1 cellular context compared by ENCODE assay signal in the genomic region with DNA sequence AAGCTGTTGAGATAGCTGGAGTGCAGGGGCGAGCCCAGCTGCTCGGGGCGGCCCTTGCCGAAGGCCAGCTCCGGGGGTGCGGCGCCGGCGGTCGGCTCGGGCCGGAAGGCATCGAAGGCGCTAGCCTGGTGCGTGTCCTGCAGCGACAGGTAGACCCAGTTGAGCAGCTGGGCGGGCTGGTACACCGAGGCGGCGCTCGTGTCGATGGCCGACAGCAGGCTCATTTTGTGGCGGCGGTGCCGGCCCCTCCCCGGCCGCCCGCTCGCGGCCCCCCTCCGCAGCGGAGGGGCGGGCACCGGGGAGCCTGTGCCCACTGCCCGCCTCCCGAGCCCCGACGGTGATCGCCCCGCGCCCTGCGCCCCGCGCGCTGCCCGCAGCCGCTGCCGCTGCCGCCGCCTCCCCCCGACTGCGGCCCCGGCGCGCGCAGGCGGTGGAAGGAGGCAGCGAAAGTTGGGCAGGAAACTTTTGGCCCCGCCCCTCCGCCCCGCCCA.
TF ChIP-seq lines count a peak whose summit lies in the region.

Gene ZCCHC24 (minus strand): TSS at position 408 of the 491 bp plus-strand sequence. CDS start 184 bp downstream, at position 224.

TF ChIP-seq in K562, 482 proteins besides CTCF, POLR2A, EP300 and RAD21 (continued from another document and continues in another):
- no peak for TF ChIP-seq ZNF655 (CRISPR knock-in tag; IDR thresholded peaks at IDR 0.05)
- TF ChIP-seq TSC22D4 (tag; IDR thresholded peaks at IDR 0.05), result no peak
- no peak for TF ChIP-seq MLLT1 (IDR thresholded peaks at IDR 0.05)
- no peak for TF ChIP-seq ZNF140 (CRISPR knock-in tag; IDR thresholded peaks at IDR 0.05)
- peak; percentile 89; the same call in 1 of the 2 replicates for TF ChIP-seq KDM2B (CRISPR knock-in tag; IDR thresholded peaks at IDR 0.05)
- peak; percentile 72 for TF ChIP-seq CXXC5 (CRISPR knock-in tag; IDR thresholded peaks at IDR 0.05)
- TF ChIP-seq SMARCB1 (IDR thresholded peaks at IDR 0.05; ENCODE audit: insufficient read length, low read depth), result no peak
- no peak for TF ChIP-seq ADNP (tag; IDR thresholded peaks at IDR 0.05)
- no peak for TF ChIP-seq MEF2D (tag; conservative IDR thresholded peaks at IDR 0.05; ENCODE audit: low read depth)
- no peak for TF ChIP-seq ZNF184 (CRISPR knock-in tag; IDR thresholded peaks at IDR 0.05)
- no peak for TF ChIP-seq PHF21A (IDR thresholded peaks at IDR 0.05; ENCODE audit: borderline replicate concordance, low read depth)
- peak; percentile 8 to 64; a peak in 2 of 4 replicates for TF ChIP-seq SIN3A (IDR thresholded peaks at IDR 0.05; ENCODE audit: borderline replicate concordance in 2 of 2, control insufficient read depth in 1 of 2, low read depth in 2 of 2, low read length in 2 of 2)
- no peak for TF ChIP-seq MEF2A (IDR thresholded peaks at IDR 0.05; ENCODE audit: control insufficient read depth, low read depth, low read length)
- TF ChIP-seq RBM22 (IDR thresholded peaks at IDR 0.05; ENCODE audit: low read depth, low read length, poor library complexity, severe bottlenecking), result no peak
- TF ChIP-seq ERF (CRISPR knock-in tag; IDR thresholded peaks at IDR 0.05), result 0 out of 2 replicates have a peak, but pooled peaks have one; percentile 82
- TF ChIP-seq, protein P1, sequence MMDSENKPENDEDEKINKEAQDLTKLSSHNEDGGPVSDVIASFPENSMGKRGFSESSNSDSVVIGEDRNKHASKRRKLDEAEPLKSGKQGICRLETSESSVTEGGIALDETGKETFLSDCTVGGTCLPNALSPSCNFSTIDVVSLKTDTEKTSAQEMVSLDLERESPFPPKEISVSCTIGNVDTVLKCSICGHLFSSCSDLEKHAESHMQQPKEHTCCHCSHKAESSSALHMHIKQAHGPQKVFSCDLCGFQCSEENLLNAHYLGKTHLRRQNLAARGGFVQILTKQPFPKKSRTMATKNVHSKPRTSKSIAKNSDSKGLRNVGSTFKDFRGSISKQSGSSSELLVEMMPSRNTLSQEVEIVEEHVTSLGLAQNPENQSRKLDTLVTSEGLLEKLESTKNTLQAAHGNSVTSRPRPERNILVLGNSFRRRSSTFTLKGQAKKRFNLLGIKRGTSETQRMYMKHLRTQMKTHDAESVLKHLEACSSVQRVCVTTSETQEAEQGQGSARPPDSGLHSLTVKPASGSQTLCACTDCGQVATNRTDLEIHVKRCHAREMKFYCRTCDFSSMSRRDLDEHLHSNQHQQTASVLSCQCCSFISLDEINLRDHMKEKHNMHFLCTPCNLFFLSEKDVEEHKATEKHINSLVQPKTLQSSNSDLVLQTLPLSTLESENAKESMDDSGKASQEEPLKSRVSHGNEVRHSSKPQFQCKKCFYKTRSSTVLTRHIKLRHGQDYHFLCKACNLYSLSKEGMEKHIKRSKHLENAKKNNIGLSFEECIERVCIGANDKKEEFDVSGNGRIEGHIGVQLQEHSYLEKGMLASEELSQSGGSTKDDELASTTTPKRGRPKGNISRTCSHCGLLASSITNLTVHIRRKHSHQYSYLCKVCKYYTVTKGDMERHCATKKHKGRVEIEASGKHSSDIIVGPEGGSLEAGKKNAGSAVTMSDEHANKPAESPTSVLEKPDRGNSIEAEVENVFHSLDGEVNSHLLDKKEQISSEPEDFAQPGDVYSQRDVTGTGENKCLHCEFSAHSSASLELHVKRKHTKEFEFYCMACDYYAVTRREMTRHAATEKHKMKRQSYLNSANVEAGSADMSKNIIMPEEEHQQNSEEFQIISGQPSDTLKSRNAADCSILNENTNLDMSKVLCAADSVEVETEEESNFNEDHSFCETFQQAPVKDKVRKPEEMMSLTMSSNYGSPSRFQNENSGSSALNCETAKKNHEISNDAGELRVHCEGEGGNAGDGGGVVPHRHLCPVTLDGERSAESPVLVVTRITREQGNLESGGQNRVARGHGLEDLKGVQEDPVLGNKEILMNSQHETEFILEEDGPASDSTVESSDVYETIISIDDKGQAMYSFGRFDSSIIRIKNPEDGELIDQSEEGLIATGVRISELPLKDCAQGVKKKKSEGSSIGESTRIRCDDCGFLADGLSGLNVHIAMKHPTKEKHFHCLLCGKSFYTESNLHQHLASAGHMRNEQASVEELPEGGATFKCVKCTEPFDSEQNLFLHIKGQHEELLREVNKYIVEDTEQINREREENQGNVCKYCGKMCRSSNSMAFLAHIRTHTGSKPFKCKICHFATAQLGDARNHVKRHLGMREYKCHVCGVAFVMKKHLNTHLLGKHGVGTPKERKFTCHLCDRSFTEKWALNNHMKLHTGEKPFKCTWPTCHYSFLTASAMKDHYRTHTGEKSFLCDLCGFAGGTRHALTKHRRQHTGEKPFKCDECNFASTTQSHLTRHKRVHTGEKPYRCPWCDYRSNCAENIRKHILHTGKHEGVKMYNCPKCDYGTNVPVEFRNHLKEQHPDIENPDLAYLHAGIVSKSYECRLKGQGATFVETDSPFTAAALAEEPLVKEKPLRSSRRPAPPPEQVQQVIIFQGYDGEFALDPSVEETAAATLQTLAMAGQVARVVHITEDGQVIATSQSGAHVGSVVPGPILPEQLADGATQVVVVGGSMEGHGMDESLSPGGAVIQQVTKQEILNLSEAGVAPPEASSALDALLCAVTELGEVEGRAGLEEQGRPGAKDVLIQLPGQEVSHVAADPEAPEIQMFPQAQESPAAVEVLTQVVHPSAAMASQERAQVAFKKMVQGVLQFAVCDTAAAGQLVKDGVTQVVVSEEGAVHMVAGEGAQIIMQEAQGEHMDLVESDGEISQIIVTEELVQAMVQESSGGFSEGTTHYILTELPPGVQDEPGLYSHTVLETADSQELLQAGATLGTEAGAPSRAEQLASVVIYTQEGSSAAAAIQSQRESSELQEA (IDR thresholded peaks at IDR 0.05; ENCODE audit: low read depth), result no peak
- TF ChIP-seq, protein P2, sequence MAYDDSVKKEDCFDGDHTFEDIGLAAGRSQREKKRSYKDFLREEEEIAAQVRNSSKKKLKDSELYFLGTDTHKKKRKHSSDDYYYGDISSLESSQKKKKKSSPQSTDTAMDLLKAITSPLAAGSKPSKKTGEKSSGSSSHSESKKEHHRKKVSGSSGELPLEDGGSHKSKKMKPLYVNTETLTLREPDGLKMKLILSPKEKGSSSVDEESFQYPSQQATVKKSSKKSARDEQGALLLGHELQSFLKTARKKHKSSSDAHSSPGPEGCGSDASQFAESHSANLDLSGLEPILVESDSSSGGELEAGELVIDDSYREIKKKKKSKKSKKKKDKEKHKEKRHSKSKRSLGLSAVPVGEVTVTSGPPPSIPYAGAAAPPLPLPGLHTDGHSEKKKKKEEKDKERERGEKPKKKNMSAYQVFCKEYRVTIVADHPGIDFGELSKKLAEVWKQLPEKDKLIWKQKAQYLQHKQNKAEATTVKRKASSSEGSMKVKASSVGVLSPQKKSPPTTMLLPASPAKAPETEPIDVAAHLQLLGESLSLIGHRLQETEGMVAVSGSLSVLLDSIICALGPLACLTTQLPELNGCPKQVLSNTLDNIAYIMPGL (CRISPR knock-in tag; IDR thresholded peaks at IDR 0.05), result no peak
- TF ChIP-seq ZNF586 (CRISPR knock-in tag; conservative IDR thresholded peaks at IDR 0.05), result no peak
- peak; percentile 64 for TF ChIP-seq RBBP5 (IDR thresholded peaks at IDR 0.05; ENCODE audit: borderline replicate concordance, insufficient read depth, low read length, poor library complexity, severe bottlenecking)
- TF ChIP-seq DACH1 (IDR thresholded peaks at IDR 0.05; ENCODE audit: partially characterized antibody), result no peak
- TF ChIP-seq, protein P3, sequence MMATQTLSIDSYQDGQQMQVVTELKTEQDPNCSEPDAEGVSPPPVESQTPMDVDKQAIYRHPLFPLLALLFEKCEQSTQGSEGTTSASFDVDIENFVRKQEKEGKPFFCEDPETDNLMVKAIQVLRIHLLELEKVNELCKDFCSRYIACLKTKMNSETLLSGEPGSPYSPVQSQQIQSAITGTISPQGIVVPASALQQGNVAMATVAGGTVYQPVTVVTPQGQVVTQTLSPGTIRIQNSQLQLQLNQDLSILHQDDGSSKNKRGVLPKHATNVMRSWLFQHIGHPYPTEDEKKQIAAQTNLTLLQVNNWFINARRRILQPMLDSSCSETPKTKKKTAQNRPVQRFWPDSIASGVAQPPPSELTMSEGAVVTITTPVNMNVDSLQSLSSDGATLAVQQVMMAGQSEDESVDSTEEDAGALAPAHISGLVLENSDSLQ (IDR thresholded peaks at IDR 0.05), result no peak
- no peak for TF ChIP-seq ZNF174 (CRISPR knock-in tag; IDR thresholded peaks at IDR 0.05)
- no peak for TF ChIP-seq IRF9 (tag; IDR thresholded peaks at IDR 0.05)
- TF ChIP-seq THAP7 (CRISPR knock-in tag; IDR thresholded peaks at IDR 0.05), result peak; percentile 87; the same call in 1 of the 2 replicates
- no peak for TF ChIP-seq ZZZ3 (IDR thresholded peaks at IDR 0.05)
- TF ChIP-seq ZNF592 (IDR thresholded peaks at IDR 0.05), result peak; percentile 49; the same call in 1 of the 2 replicates
- TF ChIP-seq HMG20B (CRISPR knock-in tag; IDR thresholded peaks at IDR 0.05), result no peak
- no peak for TF ChIP-seq KLF6 (CRISPR knock-in tag; IDR thresholded peaks at IDR 0.05; ENCODE audit: borderline replicate concordance)
- no peak for TF ChIP-seq CC2D1A (IDR thresholded peaks at IDR 0.05)
- TF ChIP-seq, protein P4, sequence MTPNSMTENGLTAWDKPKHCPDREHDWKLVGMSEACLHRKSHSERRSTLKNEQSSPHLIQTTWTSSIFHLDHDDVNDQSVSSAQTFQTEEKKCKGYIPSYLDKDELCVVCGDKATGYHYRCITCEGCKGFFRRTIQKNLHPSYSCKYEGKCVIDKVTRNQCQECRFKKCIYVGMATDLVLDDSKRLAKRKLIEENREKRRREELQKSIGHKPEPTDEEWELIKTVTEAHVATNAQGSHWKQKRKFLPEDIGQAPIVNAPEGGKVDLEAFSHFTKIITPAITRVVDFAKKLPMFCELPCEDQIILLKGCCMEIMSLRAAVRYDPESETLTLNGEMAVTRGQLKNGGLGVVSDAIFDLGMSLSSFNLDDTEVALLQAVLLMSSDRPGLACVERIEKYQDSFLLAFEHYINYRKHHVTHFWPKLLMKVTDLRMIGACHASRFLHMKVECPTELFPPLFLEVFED (CRISPR knock-in tag; conservative IDR thresholded peaks at IDR 0.05), result no peak
- TF ChIP-seq ZNF24 (IDR thresholded peaks at IDR 0.05), result peak; percentile 22; the same call in 1 of the 2 replicates
